8 cellular contexts compared by ENCODE assay signal in genomic region chr10:101272229-101272868, GRCh38. TPM values are rescaled to one million over a fixed set of nuclear protein-coding genes. Genes with fewer than 3 reads are reported as not detected.
DNase-seq lines count a peak whose midpoint lies in the region; ATAC-seq, FAIRE-seq and TF ChIP-seq lines count a peak whose summit lies in the region.

No MANE protein-coding gene starts in this region.

- H3K9ac ChIP-seq in mesenchymal stem cell (ENCODE audit: low read length) = no peak overlapping the region

- no peak overlapping the region for H3K4ac ChIP-seq in mesenchymal stem cell (ENCODE audit: low read depth in 1 of 2, low read length in 2 of 2)

- H3K9me3 ChIP-seq in mesenchymal stem cell (ENCODE audit: control insufficient read depth, low read length) = no peaks in the 10 kb centered on the region

- no peak overlapping the region for H2AK5ac ChIP-seq in mesenchymal stem cell (ENCODE audit: low read length, severe bottlenecking)

- no peaks in the 10 kb centered on the region for H3K79me1 ChIP-seq in mesenchymal stem cell (replicated peaks; ENCODE audit: low read length, poor library complexity, severe bottlenecking)

- peaks cover 26 to 60% of the 10 kb centered on the region in 2 experiments for H3K27me3 ChIP-seq in mesenchymal stem cell (ENCODE audit: control insufficient read depth in 1 of 2, insufficient read depth in 1 of 2, low read length in 2 of 2)

- 34% methylated on average over 9 of the region's 13 CpGs for WGBS in mesenchymal stem cell

- FAIRE-seq in H54 (lab: Jason Lieb, UNC) = no peak

- no peak overlapping the region for H3K27ac ChIP-seq in mesenchymal stem cell (ENCODE audit: low read length, poor library complexity, severe bottlenecking)

- no peak overlapping the region for H3K23ac ChIP-seq in mesenchymal stem cell (ENCODE audit: low read length in 2 of 2)

- no peaks in the 10 kb centered on the region for H3K36me3 ChIP-seq in mesenchymal stem cell (ENCODE audit: control insufficient read depth in 1 of 2, insufficient read depth in 2 of 2, low read depth in 1 of 2, low read length in 2 of 2)

- no peak overlapping the region for H3K4me3 ChIP-seq in mesenchymal stem cell (ENCODE audit: insufficient read depth in 1 of 2, low read depth in 1 of 2, low read length in 2 of 2)

- H2BK15ac ChIP-seq in mesenchymal stem cell (ENCODE audit: low read depth, poor library complexity, severe bottlenecking) = no peak overlapping the region

- DNase-seq in AML-193 (lab: John Stamatoyannopoulos, UW) = peak; percentile 25 to 39
- DNase-seq in H54 (ENCODE audit: insufficient read length, low spot score) = peak; percentile 86
- DNase-seq in NCI-H526 treated with DMSO at 0.1 percent for 48 hours (lab: John Stamatoyannopoulos, UW) = peak; percentile 8
- DNase-seq in activated CD4-positive, alpha-beta T cell treated with anti-CD3 and anti-CD28 coated beads, Interleukin-2, amount 50 U/mL, for 48 hours = peak; percentile 69 to 73
- DNase-seq in ecto neural progenitor cell (ENCODE audit: low spot score) = peak; percentile 83
- peak; percentile 73 for DNase-seq in mesenchymal stem cell
- DNase-seq in stimulated activated CD8-positive, alpha-beta memory T cell treated with anti-CD3 and anti-CD28 coated beads, Interleukin-4, amount 100 ng/mL, for 24 hours (ENCODE audit: low read depth) = peak; percentile 37

- H2AFZ ChIP-seq in mesenchymal stem cell (ENCODE audit: low read depth, low read length) = no peak overlapping the region

- no peak overlapping the region for H2BK120ac ChIP-seq in mesenchymal stem cell (ENCODE audit: low read depth, low read length)

- no peak overlapping the region for H3K14ac ChIP-seq in mesenchymal stem cell (ENCODE audit: low read length in 2 of 2)

- H4K91ac ChIP-seq in mesenchymal stem cell (ENCODE audit: low read length) = no peak overlapping the region

- TF ChIP-seq POLR2A in H54 (IDR thresholded peaks at IDR 0.05; ENCODE audit: low read depth, low read length) = no peak

- no peak overlapping the region for H2BK12ac ChIP-seq in mesenchymal stem cell (ENCODE audit: low read length in 2 of 2)

- peaks cover 3% of the 10 kb centered on the region for H3K4me1 ChIP-seq in mesenchymal stem cell (ENCODE audit: control insufficient read depth, insufficient read depth, low read depth, low read length)

- H3K18ac ChIP-seq in mesenchymal stem cell (ENCODE audit: low read depth in 1 of 2, low read length in 2 of 2) = no peak overlapping the region

- ATAC-seq in HG03175 (IDR thresholded peaks at IDR 0.05; ENCODE audit: unreplicated experiment) = no peak

- no peak overlapping the region for H3K4me2 ChIP-seq in mesenchymal stem cell (ENCODE audit: low read length, poor library complexity, severe bottlenecking)

- no peak overlapping the region for H2BK5ac ChIP-seq in mesenchymal stem cell (ENCODE audit: low read depth, low read length, poor library complexity, severe bottlenecking)

- H4K8ac ChIP-seq in mesenchymal stem cell (ENCODE audit: low read length) = peak overlapping the region; percentile 57

RNA-seq across cellular contexts. Expression of gene LBX1, which starts 43.1 kb away (rescaled TPM):
- polyA plus RNA-seq in mesenchymal stem cell (2013, experiment 1 of 2) = not detected
- polyA plus RNA-seq in mesenchymal stem cell (2013, experiment 2 of 2) = not detected

Comparison
In these comparisons a context has a peak if more than half of its experiments do, and no peak if none do; other contexts are left out.
1. DNase-seq: peak in every context shown above with its lines; median percentile 86 in H54; 83 in ecto neural progenitor cell; 73 in mesenchymal stem cell; 71 in activated CD4-positive, alpha-beta T cell treated with anti-CD3 and anti-CD28 coated beads, Interleukin-2, amount 50 U/mL, for 48 hours; 37 in stimulated activated CD8-positive, alpha-beta memory T cell treated with anti-CD3 and anti-CD28 coated beads, Interleukin-4, amount 100 ng/mL, for 24 hours; 32 in AML-193; 8 in NCI-H526 treated with DMSO at 0.1 percent for 48 hours.